8 cellular contexts compared by ENCODE assay signal in the genomic region with DNA sequence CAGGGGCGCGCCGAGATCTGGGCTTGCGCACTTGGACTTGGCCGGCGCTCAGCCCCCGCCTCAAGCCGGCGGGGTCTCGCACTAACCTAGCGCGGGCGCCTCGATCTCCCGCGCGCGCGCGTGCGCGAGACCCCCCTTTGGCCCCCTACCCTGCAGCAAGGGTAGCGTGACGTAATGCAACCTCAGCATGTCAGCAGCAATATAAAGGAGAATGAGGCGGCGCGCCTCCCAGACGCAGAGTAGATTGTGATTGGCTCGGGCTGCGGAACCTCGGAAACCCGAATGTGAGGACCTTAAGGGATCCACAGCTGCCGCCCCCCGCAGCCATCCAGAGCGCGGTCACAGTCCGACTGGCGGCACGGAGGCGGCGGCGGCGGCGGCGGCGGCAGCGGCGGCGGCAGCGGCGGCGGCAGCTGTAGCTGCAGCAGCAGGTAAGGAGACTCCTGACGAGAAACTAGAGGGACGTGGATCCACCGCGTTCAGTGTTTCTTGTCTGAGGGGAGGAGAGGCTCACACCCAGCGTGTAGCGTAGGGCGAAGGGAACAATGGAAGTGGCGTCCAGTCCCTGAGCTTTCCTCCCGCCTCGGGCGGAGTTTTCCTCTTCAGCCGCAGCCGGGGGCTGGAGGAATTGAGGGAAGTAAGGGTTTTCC. TPM values are rescaled to one million over a fixed set of nuclear protein-coding genes. Genes with fewer than 3 reads are reported as not detected.
DNase-seq lines count a peak whose midpoint lies in the region; ATAC-seq, FAIRE-seq and TF ChIP-seq lines count a peak whose summit lies in the region.

A gene with protein sequence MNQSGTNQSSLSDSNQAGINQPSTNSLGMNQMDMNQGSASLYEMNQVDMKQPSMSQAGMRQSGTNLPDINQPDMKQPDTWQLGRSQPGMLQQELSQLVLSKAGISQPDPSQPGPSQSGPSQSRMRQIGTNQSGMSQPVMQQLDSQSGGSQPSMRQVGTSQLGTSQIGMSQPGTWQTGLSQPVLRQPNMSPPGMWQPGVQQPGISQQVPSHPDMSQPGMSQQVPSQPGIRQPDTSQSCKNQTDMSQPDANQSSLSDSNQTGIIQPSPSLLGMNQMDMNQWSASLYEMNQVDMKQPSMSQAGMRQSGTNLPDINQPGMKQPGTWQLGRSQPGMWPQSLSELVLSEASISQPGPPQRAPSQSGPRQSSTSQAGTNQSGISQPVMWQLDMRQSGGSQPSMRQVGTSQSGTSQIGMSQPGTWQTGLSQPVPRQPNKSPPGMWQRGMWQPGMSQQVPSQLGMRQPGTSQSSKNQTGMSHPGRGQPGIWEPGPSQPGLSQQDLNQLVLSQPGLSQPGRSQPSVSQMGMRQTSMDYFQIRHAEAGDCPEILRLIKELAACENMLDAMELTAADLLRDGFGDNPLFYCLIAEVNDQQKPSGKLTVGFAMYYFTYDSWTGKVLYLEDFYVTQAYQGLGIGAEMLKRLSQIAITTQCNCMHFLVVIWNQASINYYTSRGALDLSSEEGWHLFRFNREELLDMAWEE (minus strand): TSS at position 19 of the 650 bp plus-strand sequence. CDS start 134,811 bp downstream, outside the sequence.
A gene (plus strand): TSS at position 231 of the 650 bp plus-strand sequence. CDS start 3,582 bp downstream, outside the sequence.

- intact Hi-C loops in endothelial cell of umbilical vein (cut with micrococcal nuclease), result no loop called here

- peak within 1 kb of the TSS; percentile 71 for H3K4me2 ChIP-seq in GM23248 (ENCODE audit: unreplicated experiment)
- peak within 1 kb of the TSS; percentile 87 for H3K4me2 ChIP-seq in endothelial cell of umbilical vein (ENCODE audit: insufficient read depth, low read length)

- peak within 1 kb of the TSS; percentile 71 for H3K27ac Mint-ChIP-seq in activated CD4-positive, alpha-beta T cell treated with anti-CD3 and anti-CD28 coated beads, Interleukin-2, amount 10 ng/mL, durations not matched to agents 7 days and 5 days

- no peaks in the 10 kb centered on the region for H3K9me3 Mint-ChIP-seq in activated CD4-positive, alpha-beta T cell treated with anti-CD3 and anti-CD28 coated beads, Interleukin-2, amount 10 ng/mL, durations not matched to agents 7 days and 5 days

- no peaks in the 10 kb centered on the region for H3K27me3 ChIP-seq in GM23248 (replicated peaks; ENCODE audit: insufficient read depth)
- H3K27me3 ChIP-seq in endothelial cell of umbilical vein (ENCODE audit: control insufficient read depth in 2 of 2, insufficient read depth in 2 of 2, low read length in 2 of 2), result no peaks in the 10 kb centered on the region

- CTCF ChIA-PET in activated CD4-positive, alpha-beta T cell treated with anti-CD3 and anti-CD28 coated beads, Interleukin-2, amount 10 ng/mL, durations not matched to agents 7 days and 5 days (lab: Charles Lee), result interaction anchor here (1.0 kb wide), 1 partner anchor 66 kb away, joined by 3 read pairs; no protein-coding TSS in a partner anchor
- CTCF ChIA-PET in endothelial cell of umbilical vein (lab: Charles Lee), result interaction anchor here (0.6 to 2.0 kb wide), 3 partner anchors 133 to 890 kb away, joined by 3 to 4 read pairs (median 3); no protein-coding TSS in a partner anchor

- no peaks in the 10 kb centered on the region for H3K36me3 ChIP-seq in GM23248 (ENCODE audit: low read depth)
- H3K36me3 ChIP-seq in endothelial cell of umbilical vein (ENCODE audit: control insufficient read depth in 2 of 2, extremely low read depth in 1 of 2, insufficient read depth in 2 of 2, low read length in 2 of 2), result no peaks in the 10 kb centered on the region

- H3F3A ChIP-seq in GM23248 (ENCODE audit: insufficient read depth), result no peaks in the 10 kb centered on the region

- H3K4me1 ChIP-seq in GM23248 (ENCODE audit: insufficient read depth) (no peaks in the 10 kb centered on the region), endothelial cell of umbilical vein (ENCODE audit: control insufficient read depth, extremely low read depth, insufficient read depth, low read length) (no peaks in the 10 kb centered on the region)

- dilution Hi-C loops in endothelial cell of umbilical vein (cut with MboI; ENCODE audit: extremely low pct_ligation_motif_present, low sequenced_read_pairs), result no loop called here

- peak within 1 kb of the TSS; percentile 79 for H3K4me3 Mint-ChIP-seq in activated CD4-positive, alpha-beta T cell treated with anti-CD3 and anti-CD28 coated beads, Interleukin-2, amount 10 ng/mL, durations not matched to agents 7 days and 5 days

- no peaks in the 10 kb centered on the region for H3K9me2 ChIP-seq in GM23248 (ENCODE audit: insufficient read depth)

- no peaks in the 10 kb centered on the region for H3K9me1 ChIP-seq in endothelial cell of umbilical vein (replicated peaks; ENCODE audit: control insufficient read depth, extremely low read depth, insufficient read depth, low read length)

- peaks cover 14% of the 10 kb centered on the region for H3K4me1 Mint-ChIP-seq in activated CD4-positive, alpha-beta T cell treated with anti-CD3 and anti-CD28 coated beads, Interleukin-2, amount 10 ng/mL, durations not matched to agents 7 days and 5 days

- H2AFZ ChIP-seq in GM23248 (peak within 1 kb of the TSS; percentile 81), endothelial cell of umbilical vein (ENCODE audit: low read depth, low read length) (peak within 1 kb of the TSS; percentile 80)

- H3K4me3 ChIP-seq in GM23248 (peak within 1 kb of the TSS; percentile 67), endothelial cell of umbilical vein (replicated peaks in 1 of 3; ENCODE audit: insufficient read depth in 1 of 3, low read depth in 1 of 3, low read length in 3 of 3) (peak within 1 kb of the TSS; percentile 62 to 70 (median 68))

- in situ Hi-C loops in GM23248 (cut with MboI), result no loop called here

- ATAC-seq in HG02840 (IDR thresholded peaks at IDR 0.05; ENCODE audit: low FRiP score, unreplicated experiment), result no peak

- POLR2A ChIA-PET in activated CD4-positive, alpha-beta T cell treated with anti-CD3 and anti-CD28 coated beads, Interleukin-2, amount 10 ng/mL, durations not matched to agents 7 days and 5 days (lab: Charles Lee), result no interaction called here
- POLR2A ChIA-PET in endothelial cell of umbilical vein (lab: Charles Lee), result no interaction called here

- WGBS in GM23248 (ENCODE audit: low coverage in 1 of 2, low lambda C conversion rate in 2 of 2, missing lambda C conversion rate in 2 of 2), 2 experiments, result 2 to 3% methylated on average over 24 to 57 of the region's 65 CpGs

- peak; percentile 72 for DNase-seq in Daoy (ENCODE audit: low read depth)
- DNase-seq in GM23248, result peak; percentile 29
- peak; percentile 93 for DNase-seq in NCI-H1417 treated with DMSO at 0.1 percent for 48 hours (lab: John Stamatoyannopoulos, UW)
- peak; percentile 6 for DNase-seq in activated CD4-positive, alpha-beta T cell treated with anti-CD3 and anti-CD28 coated beads, Interleukin-2, amount 10 ng/mL, durations not matched to agents 7 days and 5 days
- peak; percentile 61 for DNase-seq in endothelial cell of umbilical vein (ENCODE audit: low read depth, low spot score)
- peak; percentile 86 for DNase-seq in mesenteric fat pad (ENCODE audit: low spot score)

- H3K9ac ChIP-seq in GM23248 (peak within 1 kb of the TSS; percentile 36), endothelial cell of umbilical vein (replicated peaks; ENCODE audit: extremely low read depth, insufficient read depth, low read length) (peak within 1 kb of the TSS; percentile 85)

- H4K20me1 ChIP-seq in GM23248 (ENCODE audit: insufficient read depth) (no peaks in the 10 kb centered on the region), endothelial cell of umbilical vein (replicated peaks; ENCODE audit: control insufficient read depth, extremely low read depth, insufficient read depth, low read length) (no peaks in the 10 kb centered on the region)

- H3K27ac ChIP-seq in GM23248, result no peak within 1 kb of the TSS
- H3K27ac ChIP-seq in endothelial cell of umbilical vein (ENCODE audit: insufficient read depth, low read depth, low read length), result peak within 1 kb of the TSS; percentile 38
- H3K27ac ChIP-seq in temporal lobe (ENCODE audit: low read depth, low read length), result peak within 1 kb of the TSS; percentile 36

- H3K9me3 ChIP-seq in GM23248 (ENCODE audit: low read depth) (no peaks in the 10 kb centered on the region), endothelial cell of umbilical vein (replicated peaks; ENCODE audit: control insufficient read depth, insufficient read depth, low read length) (no peaks in the 10 kb centered on the region)

- TF ChIP-seq CTCF in endothelial cell of umbilical vein (IDR thresholded peaks at IDR 0.05; ENCODE audit: extremely low read depth in 1 of 2, insufficient read depth in 1 of 2, low read depth in 1 of 2, low read length in 2 of 2), result no peak

- no peak for TF ChIP-seq POLR2A in endothelial cell of umbilical vein (IDR thresholded peaks at IDR 0.05; ENCODE audit: low read depth, low read length)

- H3K79me2 ChIP-seq in GM23248 (ENCODE audit: insufficient read depth) (no peaks in the 10 kb centered on the region), endothelial cell of umbilical vein (ENCODE audit: control insufficient read depth, insufficient read depth, low read length) (no peaks in the 10 kb centered on the region)

- no TSS peak for BruUV-seq in endothelial cell of umbilical vein (replicated peaks; lab: Mats Ljungman, UMichigan)

- peaks cover 19% of the 10 kb centered on the region for H3K27me3 Mint-ChIP-seq in activated CD4-positive, alpha-beta T cell treated with anti-CD3 and anti-CD28 coated beads, Interleukin-2, amount 10 ng/mL, durations not matched to agents 7 days and 5 days

- no peak for FAIRE-seq in endothelial cell of umbilical vein (lab: Jason Lieb, UNC)

- H3K36me3 Mint-ChIP-seq in activated CD4-positive, alpha-beta T cell treated with anti-CD3 and anti-CD28 coated beads, Interleukin-2, amount 10 ng/mL, durations not matched to agents 7 days and 5 days (ENCODE audit: low read depth), result no peaks in the 10 kb centered on the region

RNA-seq across cellular contexts. Expression of the first gene that starts in this region (rescaled TPM):
- total RNA-seq in Daoy (2014; rRNA removed; shearing (Covaris generic)), result 0.60 TPM in 1 of 2 replicates, not detected in the other
- not detected in 2 replicates for total RNA-seq in GM23248 (2014; rRNA removed; shearing (Covaris generic))
- polyA plus RNA-seq in GM23248 (2016; fragmentation: Nextera tagmentation; extraction: Ambion mirVana), result not detected in 2 replicates
- not detected for total RNA-seq in activated CD4-positive, alpha-beta T cell treated with anti-CD3 and anti-CD28 coated beads, Interleukin-2, amount 10 ng/mL, durations not matched to agents 7 days and 5 days
- total RNA-seq in endothelial cell of umbilical vein, result not detected in 2 replicates
- not detected in 2 replicates for polyA plus RNA-seq in endothelial cell of umbilical vein
- not detected in 2 replicates for polyA plus RNA-seq in endothelial cell of umbilical vein (2011; cell fraction: cytosol; rRNA removed)
- not detected in 2 replicates for polyA plus RNA-seq in endothelial cell of umbilical vein (2011; cell fraction: nucleus; rRNA removed)
- polyA plus RNA-seq in endothelial cell of umbilical vein (2012), result not detected in 2 replicates
- not detected in 2 replicates for polyA minus RNA-seq in endothelial cell of umbilical vein
- not detected for polyA minus RNA-seq in endothelial cell of umbilical vein (2011; cell fraction: cytosol; rRNA and poly(A)+ RNA removed)
- polyA minus RNA-seq in endothelial cell of umbilical vein (2011; cell fraction: nucleus; rRNA and poly(A)+ RNA removed), result not detected in 2 replicates
- not detected for total RNA-seq in mesenteric fat pad
- total RNA-seq in temporal lobe, result 0.98 TPM

RNA-seq across cellular contexts. Expression of the second gene that starts in this region (rescaled TPM):
- total RNA-seq in Daoy (2014; rRNA removed; shearing (Covaris generic)), result 6.3 and 7.5 TPM in 2 replicates
- 0.38 and 0.43 TPM in 2 replicates for total RNA-seq in GM23248 (2014; rRNA removed; shearing (Covaris generic))
- polyA plus RNA-seq in GM23248 (2016; fragmentation: Nextera tagmentation; extraction: Ambion mirVana) (0.20 and 0.29 TPM in 2 replicates), endothelial cell of umbilical vein (1.3 and 2.2 TPM in 2 replicates)
- total RNA-seq in activated CD4-positive, alpha-beta T cell treated with anti-CD3 and anti-CD28 coated beads, Interleukin-2, amount 10 ng/mL, durations not matched to agents 7 days and 5 days, result under 1 TPM; 0.42 to 0.45 TPM
- total RNA-seq in endothelial cell of umbilical vein (5.0 and 5.2 TPM in 2 replicates), mesenteric fat pad (0.84 TPM), temporal lobe (103 TPM)
- polyA plus RNA-seq in endothelial cell of umbilical vein (2011; cell fraction: cytosol; rRNA removed), result 1.4 and 1.7 TPM in 2 replicates
- polyA plus RNA-seq in endothelial cell of umbilical vein (2011; cell fraction: nucleus; rRNA removed), result 14.8 and 17.2 TPM in 2 replicates
- 1.1 and 1.6 TPM in 2 replicates for polyA plus RNA-seq in endothelial cell of umbilical vein (2012)
- 3.4 and 4.3 TPM in 2 replicates for polyA minus RNA-seq in endothelial cell of umbilical vein
- not detected for polyA minus RNA-seq in endothelial cell of umbilical vein (2011; cell fraction: cytosol; rRNA and poly(A)+ RNA removed)
- polyA minus RNA-seq in endothelial cell of umbilical vein (2011; cell fraction: nucleus; rRNA and poly(A)+ RNA removed), result 3.8 and 4.9 TPM in 2 replicates

Comparison
In these comparisons a context has a peak if more than half of its experiments do, and no peak if none do; other contexts are left out.
1. RNA of the second gene that starts in this region (total RNA-seq): 103 TPM in temporal lobe (single experiment); 6.3 to 7.5 TPM in Daoy, 5.0 to 5.2 TPM in endothelial cell of umbilical vein, 0.84 TPM in mesenteric fat pad (single experiment), 0.42 to 0.45 TPM in activated CD4-positive, alpha-beta T cell treated with anti-CD3 and anti-CD28 coated beads, Interleukin-2, amount 10 ng/mL, durations not matched to agents 7 days and 5 days and 0.38 to 0.43 TPM in GM23248; every median in the first group is over 10 times any median in the second.
2. Peak in DNase-seq, H3K4me3 ChIP-seq, H3K9ac ChIP-seq and H3K4me2 ChIP-seq in GM23248; RNA of the genes that start here not detected or under 1 TPM.
3. Peak in DNase-seq in activated CD4-positive, alpha-beta T cell treated with anti-CD3 and anti-CD28 coated beads, Interleukin-2, amount 10 ng/mL, durations not matched to agents 7 days and 5 days; RNA of the genes that start here not detected or under 1 TPM.
4. Peak in DNase-seq in mesenteric fat pad; RNA of the genes that start here not detected or under 1 TPM.
5. DNase-seq: peak in every context shown above with its lines; median percentile 93 in NCI-H1417 treated with DMSO at 0.1 percent for 48 hours; 86 in mesenteric fat pad; 72 in Daoy; 61 in endothelial cell of umbilical vein; 29 in GM23248; 6 in activated CD4-positive, alpha-beta T cell treated with anti-CD3 and anti-CD28 coated beads, Interleukin-2, amount 10 ng/mL, durations not matched to agents 7 days and 5 days.